ENCODE assay signal across 8 cellular contexts in genomic region chrX:68829594-68830485, GRCh38. TPM values are rescaled to one million over a fixed set of nuclear protein-coding genes. Genes with fewer than 3 reads are reported as not detected.
DNase-seq lines count a peak whose midpoint lies in the region; ATAC-seq and TF ChIP-seq lines count a peak whose summit lies in the region.

No MANE protein-coding gene starts in this region.

- H2AK5ac ChIP-seq in IMR-90 (ENCODE audit: low read depth, low read length): no peak overlapping the region

- no peak overlapping the region for H3K27ac Mint-ChIP-seq in activated naive CD8-positive, alpha-beta T cell treated with anti-CD3 and anti-CD28 coated beads, Interleukin-2, amount 10 ng/mL, durations not matched to agents 7 days and 5 days

- no peaks in the 10 kb centered on the region for H3K9me1 ChIP-seq in IMR-90 (ENCODE audit: insufficient read depth, low read length)

- H3K56ac ChIP-seq in IMR-90 (ENCODE audit: extremely low read depth, insufficient read depth, low read length): no peak overlapping the region

- H4K5ac ChIP-seq in IMR-90 (ENCODE audit: low read depth, low read length): no peak overlapping the region

- ATAC-seq in IMR-90 (ENCODE audit: low read depth): peak; percentile 6
- ATAC-seq in activated naive CD8-positive, alpha-beta T cell treated with anti-CD3 and anti-CD28 coated beads, Interleukin-2, amount 10 ng/mL, durations not matched to agents 7 days and 5 days (ENCODE audit: low read depth): no peak
- peak; percentile 14 to 22 for ATAC-seq in right cardiac atrium
- ATAC-seq in gastrocnemius medialis: peak; percentile 12 to 22
- ATAC-seq in HG02759 (IDR thresholded peaks at IDR 0.05; ENCODE audit: unreplicated experiment): no peak

- WGBS in IMR-90 (ENCODE audit: extremely low coverage in 2 of 2, insufficient read length in 1 of 2), 2 experiments: 41% methylated on average over 41 of the region's 74 CpGs; no CpG with 5 or more reads in 1 of the 2 experiments
- WGBS in right cardiac atrium: under 1% methylated on average over 74 of the region's 74 CpGs

- H3K9ac ChIP-seq in BLaER1 (peak overlapping the region; percentile 85), IMR-90 (ENCODE audit: low read depth, low read length) (peak overlapping the region; percentile 77)

- no peak overlapping the region for H2BK120ac ChIP-seq in IMR-90 (ENCODE audit: low read depth, low read length)

- H4K8ac ChIP-seq in IMR-90 (ENCODE audit: low read depth in 2 of 2, low read length in 2 of 2): no peak overlapping the region

- no TSS peak for BruUV-seq in IMR-90 (replicated peaks; lab: Mats Ljungman, UMichigan)

- no peaks in the 10 kb centered on the region for H3K9me3 ChIP-seq in BLaER1
- no peaks in the 10 kb centered on the region for H3K9me3 ChIP-seq in IMR-90 (ENCODE audit: control insufficient read depth, insufficient read depth, low read length)
- H3K9me3 ChIP-seq in right cardiac atrium (ENCODE audit: control insufficient read depth, low read length): no peaks in the 10 kb centered on the region
- no peaks in the 10 kb centered on the region for H3K9me3 ChIP-seq in gastrocnemius medialis

- no peak overlapping the region for H2BK15ac ChIP-seq in IMR-90 (ENCODE audit: low read depth, low read length)

- DNase-seq in IMR-90: peak; percentile 19
- peak; percentile 40 for DNase-seq in activated naive CD8-positive, alpha-beta T cell treated with anti-CD3 and anti-CD28 coated beads, Interleukin-2, amount 10 ng/mL, durations not matched to agents 7 days and 5 days
- peak; percentile 39 to 75 (median 69) for DNase-seq in right cardiac atrium
- no peak for DNase-seq in gastrocnemius medialis
- no peak for DNase-seq in middle frontal gyrus (ENCODE audit: extremely low spot score, low spot score)
- no peak for DNase-seq in AG08396 (ENCODE audit: low spot score)

- dilution Hi-C loops in IMR-90 (cut with HindIII; ENCODE audit: low sequenced_read_pairs, unreplicated experiment): no loop called here

- POLR2A ChIA-PET in IMR-90 (lab: Charles Lee; ENCODE audit: unreplicated experiment): no interaction called here
- POLR2A ChIA-PET in activated naive CD8-positive, alpha-beta T cell treated with anti-CD3 and anti-CD28 coated beads, Interleukin-2, amount 10 ng/mL, durations not matched to agents 7 days and 5 days (lab: Charles Lee): interaction anchor here (1.2 kb wide), 1 partner anchor 392 kb away, joined by 5 read pairs; no protein-coding TSS in a partner anchor

- H3K4me3 Mint-ChIP-seq in activated naive CD8-positive, alpha-beta T cell treated with anti-CD3 and anti-CD28 coated beads, Interleukin-2, amount 10 ng/mL, durations not matched to agents 7 days and 5 days: peak overlapping the region; percentile 87

- in situ Hi-C loops in IMR-90 (cut with MboI; ENCODE audit: low sequenced_read_pairs) (loop anchor here (5.0 to 25.0 kb wide), 3 partner anchors 207 to 555 kb away; no protein-coding TSS in a partner anchor), gastrocnemius medialis (cut with MboI; ENCODE audit: low sequenced_read_pairs in 4 of 4) (loop anchor here in 3 of 4 donors (10.0 to 25.0 kb wide), 4 partner anchors 207 to 455 kb away; no protein-coding TSS in a partner anchor)

- H3K27ac ChIP-seq in BLaER1: peak overlapping the region; percentile 80
- peak overlapping the region; percentile 59 for H3K27ac ChIP-seq in IMR-90 (ENCODE audit: insufficient read depth, low read length)
- H3K27ac ChIP-seq in right cardiac atrium (ENCODE audit: low read length): peak overlapping the region; percentile 62
- H3K27ac ChIP-seq in gastrocnemius medialis: peak overlapping the region; percentile 81 to 89 (median 86)

- H3K36me3 Mint-ChIP-seq in activated naive CD8-positive, alpha-beta T cell treated with anti-CD3 and anti-CD28 coated beads, Interleukin-2, amount 10 ng/mL, durations not matched to agents 7 days and 5 days: no peaks in the 10 kb centered on the region

- H2AFZ ChIP-seq in IMR-90 (replicated peaks; ENCODE audit: low read length, poor library complexity): peak overlapping the region; percentile 89

- peak overlapping the region; percentile 80 for H3K4me3 ChIP-seq in BLaER1
- peak overlapping the region; percentile 86 for H3K4me3 ChIP-seq in IMR-90 (ENCODE audit: insufficient read depth, low read depth, low read length)
- H3K4me3 ChIP-seq in right cardiac atrium (ENCODE audit: low read length): peak overlapping the region; percentile 92
- peak overlapping the region; percentile 72 to 86 (median 75) for H3K4me3 ChIP-seq in gastrocnemius medialis

- 0 out of 2 replicates have a peak overlapping the region, but pooled peaks have one; percentile 48 for H3K23ac ChIP-seq in IMR-90 (ENCODE audit: low read depth, low read length)

- no peak overlapping the region for H2BK5ac ChIP-seq in IMR-90 (ENCODE audit: low read depth, low read length, poor library complexity, severe bottlenecking)

- no peaks in the 10 kb centered on the region for H3K9me3 Mint-ChIP-seq in activated naive CD8-positive, alpha-beta T cell treated with anti-CD3 and anti-CD28 coated beads, Interleukin-2, amount 10 ng/mL, durations not matched to agents 7 days and 5 days

- no peak overlapping the region for H2BK20ac ChIP-seq in IMR-90 (ENCODE audit: low read depth, low read length)

- CTCF ChIA-PET in IMR-90 (lab: Yijun Ruan, JAX): interaction anchor here (1.2 kb wide), 1 partner anchor 231 kb away, joined by 3 read pairs; no protein-coding TSS in a partner anchor

- H3K4me2 ChIP-seq in BLaER1: peak overlapping the region; percentile 83
- H3K4me2 ChIP-seq in IMR-90 (ENCODE audit: low read depth, low read length): peak overlapping the region; percentile 76

- TF ChIP-seq POLR2A in IMR-90 (IDR thresholded peaks at IDR 0.05; ENCODE audit: low read depth, low read length) (no peak), gastrocnemius medialis (IDR thresholded peaks at IDR 0.05) (no peak)

- H3K4me1 ChIP-seq in BLaER1 (peaks cover 41% of the 10 kb centered on the region), IMR-90 (ENCODE audit: control insufficient read depth, insufficient read depth, low read length) (peaks cover 3% of the 10 kb centered on the region; the same call in 1 of the 2 replicates), right cardiac atrium (ENCODE audit: control insufficient read depth, insufficient read depth, low read length) (peaks cover 3% of the 10 kb centered on the region), gastrocnemius medialis (no peaks in the 10 kb centered on the region)

- TF ChIP-seq CTCF in IMR-90 (conservative IDR thresholded peaks at IDR 0.05; ENCODE audit: low read depth, low read length): no peak
- no peak for TF ChIP-seq CTCF in gastrocnemius medialis (IDR thresholded peaks at IDR 0.05 in 4 of 5, conservative IDR thresholded peaks at IDR 0.05 in 1 of 5)

- H3K27me3 Mint-ChIP-seq in activated naive CD8-positive, alpha-beta T cell treated with anti-CD3 and anti-CD28 coated beads, Interleukin-2, amount 10 ng/mL, durations not matched to agents 7 days and 5 days: peaks cover 2% of the 10 kb centered on the region

- H3K14ac ChIP-seq in IMR-90 (replicated peaks; ENCODE audit: low read depth, low read length): 0 out of 2 replicates have a peak overlapping the region, but pooled peaks have one; percentile 17

- H3K27me3 ChIP-seq in BLaER1 (peaks cover 61% of the 10 kb centered on the region), IMR-90 (ENCODE audit: control insufficient read depth, insufficient read depth, low read length) (peaks cover 8% of the 10 kb centered on the region; the same call in 1 of the 2 replicates), right cardiac atrium (ENCODE audit: control insufficient read depth, insufficient read depth) (no peaks in the 10 kb centered on the region), gastrocnemius medialis (no peaks in the 10 kb centered on the region)

- intact Hi-C loops in IMR-90 (cut with micrococcal nuclease): loop anchor here (2.0 to 10.0 kb wide), 3 partner anchors 105 to 305 kb away; no protein-coding TSS in a partner anchor
- intact Hi-C loops in right cardiac atrium (cut with DNase I): loop anchor here (2.0 to 10.0 kb wide), 7 partner anchors 67 to 557 kb away; no protein-coding TSS in a partner anchor
- intact Hi-C loops in gastrocnemius medialis (cut with DNase I; ENCODE audit: low total_unique reads): loop anchor here (1.0 to 10.0 kb wide), 3 partner anchors 166 to 555 kb away; partner anchors contain the start of gene PJA1

- H4K91ac ChIP-seq in IMR-90 (ENCODE audit: insufficient read depth, low read depth, low read length): no peak overlapping the region

- TF ChIP-seq RAD21 in IMR-90 (IDR thresholded peaks at IDR 0.05; ENCODE audit: low read length): no peak

- H4K20me1 ChIP-seq in BLaER1 (peaks cover 54% of the 10 kb centered on the region), IMR-90 (ENCODE audit: insufficient read depth, low read length) (peaks cover 10% of the 10 kb centered on the region)

- H3K4me1 Mint-ChIP-seq in activated naive CD8-positive, alpha-beta T cell treated with anti-CD3 and anti-CD28 coated beads, Interleukin-2, amount 10 ng/mL, durations not matched to agents 7 days and 5 days: peaks cover 10% of the 10 kb centered on the region

- no peaks in the 10 kb centered on the region for H3K36me3 ChIP-seq in BLaER1
- no peaks in the 10 kb centered on the region for H3K36me3 ChIP-seq in IMR-90 (ENCODE audit: control insufficient read depth, insufficient read depth, low read length)
- H3K36me3 ChIP-seq in gastrocnemius medialis: no peaks in the 10 kb centered on the region

- no peak overlapping the region for H3K4ac ChIP-seq in IMR-90 (ENCODE audit: low read depth, low read length)

- peak overlapping the region; percentile 73 for H2AK9ac ChIP-seq in IMR-90 (replicated peaks; ENCODE audit: low read depth, low read length, poor library complexity)

- peaks cover 2 to 16% of the 10 kb centered on the region in 2 experiments; a peak in 3 of 4 replicates for H3K79me1 ChIP-seq in IMR-90 (ENCODE audit: low read depth in 1 of 2, low read length in 2 of 2)

- no peak overlapping the region; the same call in 1 of the 2 replicates for H3K18ac ChIP-seq in IMR-90 (ENCODE audit: low read depth, low read length)

TF ChIP-seq in IMR-90, 13 proteins besides CTCF, POLR2A, EP300 and RAD21 (continues in another document):
- no peak for TF ChIP-seq MXI1 (IDR thresholded peaks at IDR 0.05; ENCODE audit: borderline replicate concordance, low read depth, low read length)
- TF ChIP-seq CEBPB (IDR thresholded peaks at IDR 0.05; ENCODE audit: low read depth, low read length): no peak

RNA-seq across cellular contexts. Expression of gene EFNB1, which starts 1.0 kb away (rescaled TPM):
- total RNA-seq in IMR-90 (2012; rRNA removed): 17.8 and 17.9 TPM in 2 replicates
- polyA plus RNA-seq in IMR-90 (2012; rRNA removed): 26.8 and 28.9 TPM in 2 replicates
- 21.0 and 40.2 TPM in 2 replicates for polyA plus RNA-seq in IMR-90 (2012; cell fraction: cytosol; rRNA removed)
- polyA plus RNA-seq in IMR-90 (2012; cell fraction: nucleus; rRNA removed; ENCODE audit: low replicate concordance): 20.1 and 22.0 TPM in 2 replicates
- total RNA-seq in activated naive CD8-positive, alpha-beta T cell treated with anti-CD3 and anti-CD28 coated beads, Interleukin-2, amount 10 ng/mL, durations not matched to agents 7 days and 5 days: 1 to 10 TPM; 4.1 to 4.8 TPM
- 10 to 100 TPM; 18.6 to 28.0 (median 24.4) TPM for total RNA-seq in right cardiac atrium
- 27.1 TPM for polyA plus RNA-seq in right cardiac atrium
- total RNA-seq in gastrocnemius medialis: 10 to 100 TPM in 3 of 4 donors, 1 to 10 TPM in 1; 8.8 to 15.7 (median 13.0) TPM

Comparison
In these comparisons a context has a peak if more than half of its experiments do, and no peak if none do; other contexts are left out.
1. ATAC-seq: peak in IMR-90 (single experiment), right cardiac atrium (2 of 2) and gastrocnemius medialis (2 of 2); none in activated naive CD8-positive, alpha-beta T cell treated with anti-CD3 and anti-CD28 coated beads, Interleukin-2, amount 10 ng/mL, durations not matched to agents 7 days and 5 days (single experiment) and HG02759 (single experiment).
2. DNase-seq: peak in IMR-90 (single experiment), activated naive CD8-positive, alpha-beta T cell treated with anti-CD3 and anti-CD28 coated beads, Interleukin-2, amount 10 ng/mL, durations not matched to agents 7 days and 5 days (single experiment) and right cardiac atrium (3 of 3); none in gastrocnemius medialis (0 of 2), middle frontal gyrus (single experiment) and AG08396 (single experiment).
3. Peak in every context shown above with its lines, with median percentiles within 50 percentile points of each other: H3K27ac ChIP-seq and H3K4me3 ChIP-seq.